ENCODE assay signal across 8 cellular contexts in the genomic region with DNA sequence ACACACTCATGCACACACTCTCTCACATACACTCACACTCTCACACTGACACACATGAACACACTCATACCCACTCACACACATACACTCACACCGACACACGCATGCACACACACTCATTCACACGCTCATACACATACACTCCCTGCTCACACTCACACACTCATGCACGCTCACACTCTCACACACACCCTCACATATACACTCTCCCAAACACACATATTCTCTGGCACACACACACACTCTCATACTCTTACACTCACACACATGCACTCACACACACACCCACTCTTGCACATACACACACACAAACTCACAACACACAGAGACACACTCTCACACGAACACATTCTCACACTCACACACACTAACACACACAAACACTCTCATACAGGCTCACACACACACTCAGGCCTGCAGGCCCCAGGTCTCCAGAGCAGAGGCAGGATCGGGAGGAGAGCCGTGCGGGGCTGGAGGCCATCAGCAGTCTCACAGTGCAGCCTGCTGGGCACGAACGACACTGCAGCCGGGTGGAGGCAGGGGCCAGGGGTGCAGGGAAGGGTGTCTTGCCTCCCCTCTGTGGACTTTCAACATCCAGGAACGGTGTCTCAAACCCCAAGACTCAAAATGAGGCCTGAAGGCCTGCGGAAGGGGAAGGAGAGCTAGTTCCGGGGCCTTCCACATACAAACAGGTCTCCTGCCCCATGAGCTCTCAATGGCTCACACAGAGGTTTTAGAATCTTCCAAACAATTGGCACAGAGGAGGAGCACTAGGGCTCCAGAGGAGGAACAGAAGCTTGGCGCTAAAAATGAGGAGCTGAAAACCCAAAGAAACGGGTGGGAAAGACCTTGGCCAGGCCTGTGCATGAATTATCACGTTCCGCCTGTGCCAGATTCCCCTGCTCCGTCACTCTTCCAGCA.
DNase-seq lines count a peak whose midpoint lies in the region; ATAC-seq and TF ChIP-seq lines count a peak whose summit lies in the region.

No MANE protein-coding gene starts in this region.

- in situ Hi-C loops in GM13976 (cut with MboI; ENCODE audit: low sequenced_read_pairs, unreplicated experiment) = no loop called here

- no peaks in the 10 kb centered on the region for H3K4me1 Mint-ChIP-seq in stimulated activated naive CD8-positive, alpha-beta T cell treated with anti-CD3 and anti-CD28 coated beads, Interleukin-15, amount 100 ng/mL, for 72 hours

- H3K27me3 ChIP-seq in hepatocyte (no peaks in the 10 kb centered on the region), suprapubic skin (peaks cover 24% of the 10 kb centered on the region)

- TF ChIP-seq EP300 in suprapubic skin (IDR thresholded peaks at IDR 0.05) = no peak

- 62% methylated on average over 19 of the region's 19 CpGs for WGBS in hepatocyte (ENCODE audit: low lambda C conversion rate, missing lambda C conversion rate)
- 56% methylated on average over 16 of the region's 19 CpGs for WGBS in suprapubic skin

- H3K27ac Mint-ChIP-seq in stimulated activated naive CD8-positive, alpha-beta T cell treated with anti-CD3 and anti-CD28 coated beads, Interleukin-15, amount 100 ng/mL, for 72 hours = no peak overlapping the region

- peak; percentile 75 for ATAC-seq in stimulated activated naive CD8-positive, alpha-beta T cell treated with anti-CD3 and anti-CD28 coated beads, Interleukin-15, amount 100 ng/mL, for 72 hours
- ATAC-seq in GM21367 (IDR thresholded peaks at IDR 0.05; ENCODE audit: unreplicated experiment) = no peak

- H3K4me1 ChIP-seq in hepatocyte (ENCODE audit: insufficient read depth) (no peaks in the 10 kb centered on the region), suprapubic skin (peaks cover 9% of the 10 kb centered on the region)

- no peaks in the 10 kb centered on the region for H3K36me3 ChIP-seq in hepatocyte (replicated peaks; ENCODE audit: insufficient read depth, low read depth)
- no peaks in the 10 kb centered on the region for H3K36me3 ChIP-seq in suprapubic skin

- no peaks in the 10 kb centered on the region for H3K27me3 Mint-ChIP-seq in stimulated activated naive CD8-positive, alpha-beta T cell treated with anti-CD3 and anti-CD28 coated beads, Interleukin-15, amount 100 ng/mL, for 72 hours

- H3K27ac ChIP-seq in hepatocyte = no peak overlapping the region
- no peak overlapping the region for H3K27ac ChIP-seq in suprapubic skin

- H3K9me3 Mint-ChIP-seq in stimulated activated naive CD8-positive, alpha-beta T cell treated with anti-CD3 and anti-CD28 coated beads, Interleukin-15, amount 100 ng/mL, for 72 hours = no peaks in the 10 kb centered on the region

- DNase-seq in AG09309 (ENCODE audit: low read depth) (no peak), GM13976 (ENCODE audit: low spot score) (peak; percentile 32), SW480 (ENCODE audit: low spot score) (peak; percentile 14), hepatocyte (ENCODE audit: low spot score) (peak; percentile 84), suprapubic skin (ENCODE audit: low spot score in 2 of 2) (no peak), germinal center (ENCODE audit: low spot score) (no peak)
- DNase-seq in stimulated activated naive CD8-positive, alpha-beta T cell treated with anti-CD3 and anti-CD28 coated beads, Interleukin-15, amount 100 ng/mL, for 72 hours = peak; percentile 41 to 43

- H3K9me3 ChIP-seq in hepatocyte (ENCODE audit: low read depth) (no peaks in the 10 kb centered on the region), suprapubic skin (no peaks in the 10 kb centered on the region)

- H3K4me3 ChIP-seq in AG09309 (ENCODE audit: control insufficient read depth, low read depth, low read length) = no peak overlapping the region
- H3K4me3 ChIP-seq in hepatocyte = no peak overlapping the region
- H3K4me3 ChIP-seq in suprapubic skin = no peak overlapping the region

- H3K79me2 ChIP-seq in hepatocyte = no peaks in the 10 kb centered on the region

- no peak for TF ChIP-seq POLR2A in suprapubic skin (IDR thresholded peaks at IDR 0.05)

- TF ChIP-seq CTCF in AG09309 (IDR thresholded peaks at IDR 0.05; ENCODE audit: control insufficient read depth, insufficient read depth, low read depth, low read length, missing control alignments) = peak; percentile 67
- TF ChIP-seq CTCF in GM13976 (IDR thresholded peaks at IDR 0.05; ENCODE audit: borderline replicate concordance, control extremely low read depth, extremely low read depth, insufficient read depth, missing control alignments) = peak; percentile 37
- peak; percentile 87 for TF ChIP-seq CTCF in hepatocyte (IDR thresholded peaks at IDR 0.05; ENCODE audit: poor library complexity)
- peak in 1 of 2 donors; percentile 54 for TF ChIP-seq CTCF in suprapubic skin (IDR thresholded peaks at IDR 0.05)

- no peak overlapping the region for H2AFZ ChIP-seq in hepatocyte

- H3K4me2 ChIP-seq in hepatocyte = no peak overlapping the region

- H3K9me2 ChIP-seq in hepatocyte (replicated peaks; ENCODE audit: insufficient read depth) = no peaks in the 10 kb centered on the region

- no peak overlapping the region for H3K4me3 Mint-ChIP-seq in stimulated activated naive CD8-positive, alpha-beta T cell treated with anti-CD3 and anti-CD28 coated beads, Interleukin-15, amount 100 ng/mL, for 72 hours

- no peaks in the 10 kb centered on the region for H4K20me1 ChIP-seq in hepatocyte (ENCODE audit: insufficient read depth, poor library complexity, severe bottlenecking)

Comparison
In these comparisons a context has a peak if more than half of its experiments do, and no peak if none do; other contexts are left out.
1. DNase-seq: peak in GM13976 (single experiment), SW480 (single experiment), hepatocyte (single experiment) and stimulated activated naive CD8-positive, alpha-beta T cell treated with anti-CD3 and anti-CD28 coated beads, Interleukin-15, amount 100 ng/mL, for 72 hours (2 of 2); none in AG09309 (single experiment), suprapubic skin (0 of 2) and germinal center (single experiment).